In genomic region chr10:25388188-25388861, GRCh38 we compare ENCODE assay signal across 26 cellular contexts.
"Had no signal": no experiment of that assay in that cellular context is flagged by ENCODE, and none has a peak within 500 bp of the region (broad histone marks: within the 10 kb centered on the region; RNA-seq: fewer than 3 reads in every experiment).

No MANE protein-coding gene starts in this region.

- DNase-seq: glutamatergic neuron; hypothalamus; immature natural killer cell; left ventricle myocardium inferior; naive thymus-derived CD8-positive, alpha-beta T cell; occipital lobe; retina; stimulated activated CD4-positive, alpha-beta T cell treated with anti-CD3 and anti-CD28 coated beads, Interleukin-12 subunit alpha, Interleukin-12 subunit beta, amount 100 ng/mL, for 4 hours; stimulated activated CD4-positive, alpha-beta T cell treated with anti-CD3 and anti-CD28 coated beads, Interleukin-15, amount 100 ng/mL, for 24 hours; stimulated activated CD4-positive, alpha-beta T cell treated with anti-CD3 and anti-CD28 coated beads, Interleukin-2, amount 100 ng/mL, for 24 hours; stimulated activated CD4-positive, alpha-beta T cell treated with anti-CD3 and anti-CD28 coated beads, Interleukin-4, amount 100 ng/mL, for 1 hour; stimulated activated naive CD4-positive, alpha-beta T cell; substantia nigra; thyroid gland; transverse colon had no signal

- H3K4me3 Mint-ChIP-seq: immature natural killer cell; memory B cell; naive thymus-derived CD8-positive, alpha-beta T cell; nephron; neural crest cell; stimulated activated naive CD8-positive, alpha-beta T cell treated with anti-CD3 and anti-CD28 coated beads, Interleukin-15, Interleukin-2, amounts not matched to agents 100 ng/mL and 50 ng/mL, for 24 hours had no signal

- H3K4me3 ChIP-seq: heart left ventricle, left ventricle myocardium inferior, ovary, prostate gland, skin epidermis, thyroid gland, transverse colon, vagina had no signal

- H3K4me1 Mint-ChIP-seq: immature natural killer cell; memory B cell; naive thymus-derived CD8-positive, alpha-beta T cell; nephron; neural crest cell had no signal

- H3K27ac ChIP-seq: heart left ventricle, left ventricle myocardium inferior, neutrophil, ovary, prostate gland, skin epidermis, thyroid gland, transverse colon, vagina had no signal

- H3K27me3 ChIP-seq: heart left ventricle, neutrophil, ovary, thyroid gland, transverse colon, vagina had no signal

- H3K4me1 ChIP-seq: heart left ventricle, left ventricle myocardium inferior, prostate gland, thyroid gland, transverse colon, vagina had no signal

- H3K27me3 Mint-ChIP-seq: memory B cell; naive thymus-derived CD8-positive, alpha-beta T cell; stimulated activated naive CD8-positive, alpha-beta T cell treated with anti-CD3 and anti-CD28 coated beads, Interleukin-15, Interleukin-2, amounts not matched to agents 100 ng/mL and 50 ng/mL, for 24 hours had no signal

- H3K36me3 ChIP-seq: heart left ventricle, left ventricle myocardium inferior, neutrophil, ovary, prostate gland, thyroid gland, transverse colon, vagina had no signal

- ATAC-seq: naive thymus-derived CD8-positive, alpha-beta T cell; sciatic nerve had no signal

- H3K27ac Mint-ChIP-seq: immature natural killer cell; memory B cell; naive thymus-derived CD8-positive, alpha-beta T cell; nephron; stimulated activated naive CD8-positive, alpha-beta T cell treated with anti-CD3 and anti-CD28 coated beads, Interleukin-15, Interleukin-2, amounts not matched to agents 100 ng/mL and 50 ng/mL, for 24 hours had no signal

- H3K9me3 ChIP-seq: neutrophil, ovary, prostate gland, thyroid gland, transverse colon, vagina had no signal
